In genomic region chr4:40478215-40478614, GRCh38 we compare ENCODE assay signal across 16 cellular contexts.
"Had no signal": no experiment of that assay in that cellular context is flagged by ENCODE, and none has a peak within 500 bp of the region (broad histone marks: within the 10 kb centered on the region; RNA-seq: fewer than 3 reads in every experiment).

No MANE protein-coding gene starts in this region.

- ATAC-seq: effector memory CD8-positive, alpha-beta T cell; left ventricle myocardium superior; lower lobe of right lung; naive thymus-derived CD8-positive, alpha-beta T cell; pancreas; right lobe of liver; stimulated activated naive B cell treated with anti-CD40 and anti-IgM and Interleukin-4, amounts not matched to agents 10 μg/mL and 1 μg/mL and 100 μg/mL, for 72 hours had no signal

- H3K9me3 Mint-ChIP-seq: effector memory CD8-positive, alpha-beta T cell; naive thymus-derived CD8-positive, alpha-beta T cell; stimulated activated naive B cell treated with anti-CD40 and anti-IgM and Interleukin-4, amounts not matched to agents 10 μg/mL and 1 μg/mL and 100 μg/mL, for 72 hours; stimulated activated naive CD8-positive, alpha-beta T cell treated with anti-CD3 and anti-CD28 coated beads, Interleukin-15, Interleukin-2, amounts not matched to agents 100 ng/mL and 50 ng/mL, for 24 hours had no signal

- H3K4me3 ChIP-seq: colonic mucosa, lower lobe of right lung, pancreas, right lobe of liver, thoracic aorta, transverse colon had no signal

- DNase-seq: colonic mucosa; effector memory CD8-positive, alpha-beta T cell; erythroblast; left ventricle myocardium superior; lower lobe of right lung; naive thymus-derived CD8-positive, alpha-beta T cell; pancreas; right lobe of liver; small intestine; stimulated activated CD4-positive, alpha-beta T cell treated with anti-CD3 and anti-CD28 coated beads, Interleukin-15, amount 100 ng/mL, for 24 hours; stimulated activated CD4-positive, alpha-beta T cell treated with anti-CD3 and anti-CD28 coated beads, Interleukin-2, amount 100 ng/mL, for 48 hours; stimulated activated naive B cell treated with anti-CD40 and anti-IgM and Interleukin-4, amounts not matched to agents 10 μg/mL and 1 μg/mL and 100 μg/mL, for 72 hours; transverse colon had no signal

- H3K27ac Mint-ChIP-seq: effector memory CD8-positive, alpha-beta T cell; stimulated activated naive B cell treated with anti-CD40 and anti-IgM and Interleukin-4, amounts not matched to agents 10 μg/mL and 1 μg/mL and 100 μg/mL, for 72 hours; stimulated activated naive CD8-positive, alpha-beta T cell treated with anti-CD3 and anti-CD28 coated beads, Interleukin-15, Interleukin-2, amounts not matched to agents 100 ng/mL and 50 ng/mL, for 24 hours had no signal

- H3K4me3 Mint-ChIP-seq: effector memory CD8-positive, alpha-beta T cell; naive thymus-derived CD8-positive, alpha-beta T cell; stimulated activated naive B cell treated with anti-CD40 and anti-IgM and Interleukin-4, amounts not matched to agents 10 μg/mL and 1 μg/mL and 100 μg/mL, for 72 hours; stimulated activated naive CD8-positive, alpha-beta T cell treated with anti-CD3 and anti-CD28 coated beads, Interleukin-15, Interleukin-2, amounts not matched to agents 100 ng/mL and 50 ng/mL, for 24 hours had no signal

- H3K36me3 ChIP-seq: colonic mucosa, lower lobe of right lung, pancreas, thoracic aorta, transverse colon had no signal

- H3K9me3 ChIP-seq: colonic mucosa, lower lobe of right lung, neutrophil, pancreas, right lobe of liver, thoracic aorta, transverse colon had no signal

- H3K36me3 Mint-ChIP-seq: naive thymus-derived CD8-positive, alpha-beta T cell had no signal

- H3K27ac ChIP-seq: colonic mucosa, lower lobe of right lung, neutrophil, pancreas, right lobe of liver, thoracic aorta had no signal

- H3K27me3 ChIP-seq: colonic mucosa, neutrophil, pancreas, right lobe of liver, transverse colon had no signal
